ENCODE assay signal across 9 cellular contexts in genomic region chr3:115792206-115792955, GRCh38.
A peak's percentile ranks its signal among the peaks of the same experiment; 100 is the strongest.
DNase-seq lines count a peak whose midpoint lies in the region; ATAC-seq and TF ChIP-seq lines count a peak whose summit lies in the region.
"Had no signal": no experiment of that assay in that cellular context is flagged by ENCODE, and none has a peak within 500 bp of the region (broad histone marks: within the 10 kb centered on the region; RNA-seq: fewer than 3 reads in every experiment).

No MANE protein-coding gene starts in this region.

- H3K36me3 Mint-ChIP-seq in activated CD8-positive, alpha-beta memory T cell treated with anti-CD3 and anti-CD28 coated beads, Interleukin-2, amount 10 ng/mL, durations not matched to agents 7 days and 5 days = no peaks in the 10 kb centered on the region

- peak overlapping the region; percentile 90 for H3K27ac Mint-ChIP-seq in activated CD8-positive, alpha-beta memory T cell treated with anti-CD3 and anti-CD28 coated beads, Interleukin-2, amount 10 ng/mL, durations not matched to agents 7 days and 5 days

- H3K36me3 ChIP-seq in smooth muscle cell (ENCODE audit: low read depth) = no peaks in the 10 kb centered on the region
- H3K36me3 ChIP-seq: gastroesophageal sphincter had no signal

- DNase-seq in activated CD8-positive, alpha-beta memory T cell treated with anti-CD3 and anti-CD28 coated beads, Interleukin-2, amount 10 ng/mL, durations not matched to agents 7 days and 5 days = peak; percentile 69
- DNase-seq in activated CD8-positive, alpha-beta memory T cell treated with anti-CD3 and anti-CD28 coated beads, Interleukin-2, amount 50 U/mL, for 48 hours = no peak
- DNase-seq in HuH-7.5 (ENCODE audit: low spot score) = peak; percentile 75
- DNase-seq in astrocyte of the spinal cord (ENCODE audit: low read depth, low spot score) = peak; percentile 78
- no peak for DNase-seq in smooth muscle cell (lab: John Stamatoyannopoulos, UW; ENCODE audit: unreplicated experiment)
- DNase-seq in cortex of kidney (lab: John Stamatoyannopoulos, UW) = no peak
- no peak for DNase-seq in NCI-H1105 treated with DMSO at 0.1 percent for 48 hours (lab: John Stamatoyannopoulos, UW)
- DNase-seq in NCI-H446 treated with DMSO at 0.1 percent for 48 hours (lab: John Stamatoyannopoulos, UW) = no peak

- TF ChIP-seq CTCF in astrocyte of the spinal cord (IDR thresholded peaks at IDR 0.05; ENCODE audit: low read depth, low read length) (no peak), smooth muscle cell (IDR thresholded peaks at IDR 0.05; ENCODE audit: borderline replicate concordance, insufficient read depth, poor library complexity, severe bottlenecking) (no peak)

- no peaks in the 10 kb centered on the region for H3K9me3 ChIP-seq in smooth muscle cell (replicated peaks; ENCODE audit: low read depth)
- H3K9me3 ChIP-seq: gastroesophageal sphincter had no signal

- H4K20me1 ChIP-seq in smooth muscle cell (ENCODE audit: low read depth) = no peaks in the 10 kb centered on the region

- ATAC-seq in activated CD8-positive, alpha-beta memory T cell treated with anti-CD3 and anti-CD28 coated beads, Interleukin-2, amount 10 ng/mL, durations not matched to agents 7 days and 5 days = peak; percentile 85
- ATAC-seq: gastroesophageal sphincter had no signal

- peaks cover 8% of the 10 kb centered on the region for H3K4me1 ChIP-seq in smooth muscle cell (ENCODE audit: low read depth)
- H3K4me1 ChIP-seq: gastroesophageal sphincter had no signal

- WGBS in smooth muscle cell (ENCODE audit: low lambda C conversion rate) = 44% methylated on average over 6 of the region's 6 CpGs

- no peaks in the 10 kb centered on the region for H3K79me2 ChIP-seq in smooth muscle cell (ENCODE audit: low read depth)

- H3K4me2 ChIP-seq in smooth muscle cell = peak overlapping the region; percentile 17

- CTCF ChIA-PET in activated CD8-positive, alpha-beta memory T cell treated with anti-CD3 and anti-CD28 coated beads, Interleukin-2, amount 10 ng/mL, durations not matched to agents 7 days and 5 days (lab: Charles Lee) = interaction anchor here (1.0 to 1.3 kb wide), 2 partner anchors 9 to 10 kb away, joined by 3 read pairs; no protein-coding TSS in a partner anchor

- H3K4me3 ChIP-seq in astrocyte of the spinal cord (ENCODE audit: low read depth, low read length) = no peak overlapping the region
- no peak overlapping the region for H3K4me3 ChIP-seq in smooth muscle cell
- H3K4me3 ChIP-seq: gastroesophageal sphincter had no signal

- peak overlapping the region; percentile 53 for H3K4me3 Mint-ChIP-seq in activated CD8-positive, alpha-beta memory T cell treated with anti-CD3 and anti-CD28 coated beads, Interleukin-2, amount 10 ng/mL, durations not matched to agents 7 days and 5 days

- in situ Hi-C loops in astrocyte of the spinal cord (cut with HindIII; ENCODE audit: low sequenced_read_pairs) = no loop called here

- H3K27me3 ChIP-seq in smooth muscle cell (ENCODE audit: low read depth) = no peaks in the 10 kb centered on the region
- H3K27me3 ChIP-seq: gastroesophageal sphincter had no signal

- H3K9me3 Mint-ChIP-seq in activated CD8-positive, alpha-beta memory T cell treated with anti-CD3 and anti-CD28 coated beads, Interleukin-2, amount 10 ng/mL, durations not matched to agents 7 days and 5 days (ENCODE audit: low read depth) = no peaks in the 10 kb centered on the region

- H3K27me3 Mint-ChIP-seq in activated CD8-positive, alpha-beta memory T cell treated with anti-CD3 and anti-CD28 coated beads, Interleukin-2, amount 10 ng/mL, durations not matched to agents 7 days and 5 days = peaks cover 2% of the 10 kb centered on the region

- peaks cover 8% of the 10 kb centered on the region for H3F3A ChIP-seq in smooth muscle cell (ENCODE audit: low read depth)

- peaks cover 23% of the 10 kb centered on the region for H3K4me1 Mint-ChIP-seq in activated CD8-positive, alpha-beta memory T cell treated with anti-CD3 and anti-CD28 coated beads, Interleukin-2, amount 10 ng/mL, durations not matched to agents 7 days and 5 days

- H3K27ac ChIP-seq in smooth muscle cell (ENCODE audit: low read depth) = peak overlapping the region; percentile 97
- H3K27ac ChIP-seq: gastroesophageal sphincter had no signal

- H3K9ac ChIP-seq in smooth muscle cell (ENCODE audit: low read depth) = peak overlapping the region; percentile 3

- no peak overlapping the region for H2AFZ ChIP-seq in smooth muscle cell (ENCODE audit: low read depth)

Comparison
In these comparisons a context has a peak if more than half of its experiments do, and no peak if none do; other contexts are left out.
1. DNase-seq: peak in activated CD8-positive, alpha-beta memory T cell treated with anti-CD3 and anti-CD28 coated beads, Interleukin-2, amount 10 ng/mL, durations not matched to agents 7 days and 5 days (single experiment), HuH-7.5 (single experiment) and astrocyte of the spinal cord (single experiment); none in activated CD8-positive, alpha-beta memory T cell treated with anti-CD3 and anti-CD28 coated beads, Interleukin-2, amount 50 U/mL, for 48 hours (single experiment), smooth muscle cell (single experiment), cortex of kidney (single experiment), NCI-H1105 treated with DMSO at 0.1 percent for 48 hours (single experiment) and NCI-H446 treated with DMSO at 0.1 percent for 48 hours (single experiment).